ENCODE assay signal across 8 cellular contexts in genomic region chr3:158794936-158795518, GRCh38. TPM values are rescaled to one million over a fixed set of nuclear protein-coding genes. Genes with fewer than 3 reads are reported as not detected.
DNase-seq lines count a peak whose midpoint lies in the region; ATAC-seq and TF ChIP-seq lines count a peak whose summit lies in the region.

No MANE protein-coding gene starts in this region.

- H3K27me3 Mint-ChIP-seq in natural killer cell (ENCODE audit: low read depth in 2 of 2) (peaks cover 3 to 5% of the 10 kb centered on the region in 2 donors), osteocyte (ENCODE audit: unreplicated experiment) (peaks cover 29% of the 10 kb centered on the region)
- peaks cover 8 to 9% of the 10 kb centered on the region in 2 donors for H3K27me3 Mint-ChIP-seq in natural killer cell treated with Interleukin-12 subunit alpha and Interleukin-12 subunit beta and Interleukin-15 and Interleukin-18, amount 100 ng/mL, for 72 hours

- DNase-seq in natural killer cell (no peak), NOMO-1 (lab: John Stamatoyannopoulos, UW; ENCODE audit: unreplicated experiment in 2 of 2) (peak; percentile 34 to 68), coronary artery (ENCODE audit: low spot score) (no peak), osteocyte (ENCODE audit: extremely low spot score, unreplicated experiment) (no peak)
- no peak for DNase-seq in natural killer cell treated with Interleukin-12 subunit alpha and Interleukin-12 subunit beta and Interleukin-15 and Interleukin-18, amount 100 ng/mL, for 72 hours (ENCODE audit: low spot score)

- intact Hi-C loops in natural killer cell (cut with micrococcal nuclease) = loop anchor here (5.0 kb wide), 1 partner anchor 258 kb away; no protein-coding TSS in a partner anchor

- no peak overlapping the region for H3K4me3 ChIP-seq in coronary artery

- H3K4me3 Mint-ChIP-seq in natural killer cell (no peak overlapping the region), osteocyte (ENCODE audit: unreplicated experiment) (no peak overlapping the region)
- H3K4me3 Mint-ChIP-seq in natural killer cell treated with Interleukin-12 subunit alpha and Interleukin-12 subunit beta and Interleukin-15 and Interleukin-18, amount 100 ng/mL, for 72 hours = no peak overlapping the region

- H3K36me3 Mint-ChIP-seq in natural killer cell (no peaks in the 10 kb centered on the region), osteocyte (ENCODE audit: unreplicated experiment) (no peaks in the 10 kb centered on the region)
- no peaks in the 10 kb centered on the region for H3K36me3 Mint-ChIP-seq in natural killer cell treated with Interleukin-12 subunit alpha and Interleukin-12 subunit beta and Interleukin-15 and Interleukin-18, amount 100 ng/mL, for 72 hours

- no peak overlapping the region for H3K27ac Mint-ChIP-seq in natural killer cell
- H3K27ac Mint-ChIP-seq in natural killer cell treated with Interleukin-12 subunit alpha and Interleukin-12 subunit beta and Interleukin-15 and Interleukin-18, amount 100 ng/mL, for 72 hours = no peak overlapping the region
- H3K27ac Mint-ChIP-seq in osteocyte (ENCODE audit: unreplicated experiment) = no peak overlapping the region

- H3K9me3 Mint-ChIP-seq in natural killer cell = no peaks in the 10 kb centered on the region
- H3K9me3 Mint-ChIP-seq in natural killer cell treated with Interleukin-12 subunit alpha and Interleukin-12 subunit beta and Interleukin-15 and Interleukin-18, amount 100 ng/mL, for 72 hours = no peaks in the 10 kb centered on the region
- no peaks in the 10 kb centered on the region for H3K9me3 Mint-ChIP-seq in osteocyte (ENCODE audit: unreplicated experiment)

- TF ChIP-seq CTCF in natural killer cell (IDR thresholded peaks at IDR 0.05) (peak; percentile 69), coronary artery (IDR thresholded peaks at IDR 0.05) (peak; percentile 29), osteocyte (IDR thresholded peaks at IDR 0.05) (peak; percentile 61)

- peaks cover 4 to 5% of the 10 kb centered on the region in 2 donors for H3K4me1 Mint-ChIP-seq in natural killer cell
- peaks cover 2 to 5% of the 10 kb centered on the region in 2 donors for H3K4me1 Mint-ChIP-seq in natural killer cell treated with Interleukin-12 subunit alpha and Interleukin-12 subunit beta and Interleukin-15 and Interleukin-18, amount 100 ng/mL, for 72 hours (ENCODE audit: low read depth in 2 of 2)
- peaks cover 7% of the 10 kb centered on the region for H3K4me1 Mint-ChIP-seq in osteocyte (ENCODE audit: unreplicated experiment)

- H3K27ac ChIP-seq in coronary artery = no peak overlapping the region

- ATAC-seq in natural killer cell = peak in 2 of 3 donors; percentile 55 to 65
- no peak for ATAC-seq in natural killer cell treated with Interleukin-12 subunit alpha and Interleukin-12 subunit beta and Interleukin-15 and Interleukin-18, amount 100 ng/mL, for 72 hours
- ATAC-seq in HG03025 (IDR thresholded peaks at IDR 0.05; ENCODE audit: low FRiP score, unreplicated experiment) = peak; percentile 63
- ATAC-seq in HG02884 (IDR thresholded peaks at IDR 0.05; ENCODE audit: unreplicated experiment) = no peak
- no peak for ATAC-seq in activated CD4-positive, CD25-positive, alpha-beta regulatory T cell treated with anti-CD3 and anti-CD28 coated beads, Interleukin-2, amount 50 U/mL, for 24 hours

RNA-seq across cellular contexts. Expression of gene MFSD1, which starts 6.8 kb away (rescaled TPM):
- 10 to 100 TPM; 27.3 to 37.3 (median 33.6) TPM for total RNA-seq in natural killer cell
- 10 to 100 TPM; 21.9 to 25.5 TPM for total RNA-seq in natural killer cell treated with Interleukin-12 subunit alpha and Interleukin-12 subunit beta and Interleukin-15 and Interleukin-18, amount 100 ng/mL, for 72 hours
- total RNA-seq in osteocyte = 55.0 and 55.6 TPM in 2 replicates

Comparison
In these comparisons a context has a peak if more than half of its experiments do, and no peak if none do; other contexts are left out.
1. ATAC-seq: peak in natural killer cell (2 of 3) and HG03025 (single experiment); none in natural killer cell treated with Interleukin-12 subunit alpha and Interleukin-12 subunit beta and Interleukin-15 and Interleukin-18, amount 100 ng/mL, for 72 hours (0 of 2), HG02884 (single experiment) and activated CD4-positive, CD25-positive, alpha-beta regulatory T cell treated with anti-CD3 and anti-CD28 coated beads, Interleukin-2, amount 50 U/mL, for 24 hours (0 of 2).
2. DNase-seq: peak in NOMO-1 (2 of 2); none in natural killer cell (single experiment), natural killer cell treated with Interleukin-12 subunit alpha and Interleukin-12 subunit beta and Interleukin-15 and Interleukin-18, amount 100 ng/mL, for 72 hours (single experiment), coronary artery (single experiment) and osteocyte (single experiment).
3. Peak in every context shown above with its lines, with median percentiles within 50 percentile points of each other: CTCF ChIP-seq.